Comparison of ENCODE assay signal across 22 cellular contexts in genomic region chr2:190178066-190178722, GRCh38.
DNase-seq lines count a peak whose midpoint lies in the region; ATAC-seq, FAIRE-seq and TF ChIP-seq lines count a peak whose summit lies in the region.
"Had no signal": no experiment of that assay in that cellular context is flagged by ENCODE, and none has a peak within 500 bp of the region (broad histone marks: within the 10 kb centered on the region; RNA-seq: fewer than 3 reads in every experiment).

No MANE protein-coding gene starts in this region.

- H3K36me3 ChIP-seq in left ventricle myocardium inferior (no peaks in the 10 kb centered on the region), HepG2 (replicated peaks in 1 of 2; ENCODE audit: control insufficient read depth in 1 of 2, insufficient read depth in 2 of 2, low read length in 2 of 2) (no peaks in the 10 kb centered on the region)
- H3K36me3 ChIP-seq: Peyer's patch had no signal

- no peak overlapping the region for H2AFZ ChIP-seq in HepG2 (ENCODE audit: low read length)

- no peak overlapping the region for H3K4me2 ChIP-seq in HepG2 (ENCODE audit: low read depth, low read length)

- H3K27ac Mint-ChIP-seq in progenitor cell of endocrine pancreas, result peak overlapping the region; percentile 47
- H3K27ac Mint-ChIP-seq: CD8-positive, alpha-beta T cell; H9; HFFc6 had no signal

- H3K27me3 ChIP-seq in right cardiac atrium (ENCODE audit: control insufficient read depth, insufficient read depth) (no peaks in the 10 kb centered on the region), left ventricle myocardium inferior (ENCODE audit: low read depth) (no peaks in the 10 kb centered on the region), HepG2 (ENCODE audit: control insufficient read depth in 1 of 2, insufficient read depth in 2 of 2, low read length in 2 of 2) (no peaks in the 10 kb centered on the region; a peak in 1 of 5 replicates)
- H3K27me3 ChIP-seq: Peyer's patch had no signal

- H3K4me1 ChIP-seq in right cardiac atrium (ENCODE audit: control insufficient read depth, insufficient read depth, low read length) (no peaks in the 10 kb centered on the region), left ventricle myocardium inferior (peaks cover 37% of the 10 kb centered on the region), HepG2 (ENCODE audit: insufficient read depth, low read length) (peaks cover 23% of the 10 kb centered on the region)

- H3K27me3 Mint-ChIP-seq in progenitor cell of endocrine pancreas, result peaks cover 2% of the 10 kb centered on the region

- H3K9me3 Mint-ChIP-seq in progenitor cell of endocrine pancreas (ENCODE audit: low read depth), result peaks cover 5% of the 10 kb centered on the region
- H3K9me3 Mint-ChIP-seq: CD8-positive, alpha-beta T cell had no signal

- H3K9me3 ChIP-seq in right cardiac atrium (ENCODE audit: control insufficient read depth, low read length), result no peaks in the 10 kb centered on the region
- H3K9me3 ChIP-seq in left ventricle myocardium inferior (replicated peaks), result no peaks in the 10 kb centered on the region
- no peaks in the 10 kb centered on the region for H3K9me3 ChIP-seq in HepG2 (ENCODE audit: low read length)
- H3K9me3 ChIP-seq: Peyer's patch had no signal

- intact Hi-C loops in right cardiac atrium (cut with DNase I), result no loop called here
- intact Hi-C loops in left ventricle myocardium inferior (cut with micrococcal nuclease), result no loop called here
- intact Hi-C loops in HepG2 (cut with micrococcal nuclease; ENCODE audit: unreplicated experiment), result no loop called here

- H3K4me3 ChIP-seq in right cardiac atrium (ENCODE audit: low read length) (no peak overlapping the region), left ventricle myocardium inferior (no peak overlapping the region), HepG2 (replicated peaks in 1 of 3; ENCODE audit: insufficient read depth in 1 of 3, low read depth in 2 of 3, low read length in 3 of 3) (no peak overlapping the region)
- H3K4me3 ChIP-seq: Peyer's patch had no signal

- TF ChIP-seq EP300 in HepG2 (IDR thresholded peaks at IDR 0.05; ENCODE audit: low read depth in 2 of 2, low read length in 2 of 2), result no peak
- no peak for TF ChIP-seq EP300 in HepG2 (CRISPR knock-in tag; IDR thresholded peaks at IDR 0.05; ENCODE audit: borderline replicate concordance)

- no peak for TF ChIP-seq CTCF in left ventricle myocardium inferior (IDR thresholded peaks at IDR 0.05; ENCODE audit: borderline replicate concordance)
- peak; percentile 5; the same call in 1 of the 2 replicates for TF ChIP-seq CTCF in HepG2 (CRISPR knock-in tag; IDR thresholded peaks at IDR 0.05)
- TF ChIP-seq CTCF in progenitor cell of endocrine pancreas (IDR thresholded peaks at IDR 0.05; ENCODE audit: unreplicated experiment), result no peak
- no peak for TF ChIP-seq CTCF in GM20000 (IDR thresholded peaks at IDR 0.05; ENCODE audit: extremely low read depth, missing control alignments)

- H3K36me3 Mint-ChIP-seq in progenitor cell of endocrine pancreas (ENCODE audit: insufficient read depth), result no peaks in the 10 kb centered on the region
- H3K36me3 Mint-ChIP-seq: CD8-positive, alpha-beta T cell had no signal

- in situ Hi-C loops in HepG2 (cut with HindIII; ENCODE audit: extremely low pct_ligation_motif_present, low pct_unique_long_range_greater_than_20kb), result no loop called here

- no peak overlapping the region for H3K4me3 Mint-ChIP-seq in progenitor cell of endocrine pancreas (ENCODE audit: low read depth)
- H3K4me3 Mint-ChIP-seq: CD8-positive, alpha-beta T cell; H9; HFFc6 had no signal

- BruUV-seq in HepG2 (replicated peaks; lab: Mats Ljungman, UMichigan), result no TSS peak

- H3K79me2 ChIP-seq in HepG2 (ENCODE audit: insufficient read depth, low read length), result no peaks in the 10 kb centered on the region

- no peak for TF ChIP-seq POLR2A in HepG2 (IDR thresholded peaks at IDR 0.05; ENCODE audit: insufficient read depth in 1 of 2, low read depth in 2 of 2, low read length in 2 of 2)

- H3K9ac ChIP-seq in HepG2 (ENCODE audit: insufficient read depth, low read depth, low read length), result no peak overlapping the region

- no peak for ATAC-seq in right cardiac atrium
- ATAC-seq in HepG2, result no peak
- no peak for ATAC-seq in GM19467 (IDR thresholded peaks at IDR 0.05; ENCODE audit: unreplicated experiment)
- ATAC-seq: CD8-positive, alpha-beta T cell had no signal

- POLR2A ChIA-PET in HepG2 (lab: Yijun Ruan, JAX), result no interaction called here

- TF ChIP-seq RAD21 in HepG2 (CRISPR knock-in tag; IDR thresholded peaks at IDR 0.05), result no peak

- no peaks in the 10 kb centered on the region for H4K20me1 ChIP-seq in HepG2 (ENCODE audit: insufficient read depth, low read length)

- no peak for FAIRE-seq in HepG2 (lab: Jason Lieb, UNC)
- FAIRE-seq: GM12891, GM18507 had no signal

- peaks cover 6% of the 10 kb centered on the region for H3K4me1 Mint-ChIP-seq in progenitor cell of endocrine pancreas (ENCODE audit: low read depth)

- no peak overlapping the region for H3K27ac ChIP-seq in right cardiac atrium (ENCODE audit: low read length)
- no peak overlapping the region for H3K27ac ChIP-seq in left ventricle myocardium inferior (replicated peaks)
- no peak overlapping the region for H3K27ac ChIP-seq in HepG2 (ENCODE audit: extremely low read length, insufficient read depth, low read length)
- H3K27ac ChIP-seq: Peyer's patch had no signal

- peak in 2 of 3 donors; percentile 19 to 51 for DNase-seq in right cardiac atrium
- DNase-seq in left ventricle myocardium inferior, result no peak
- DNase-seq in HepG2 (ENCODE audit: low spot score), result no peak
- DNase-seq in progenitor cell of endocrine pancreas (ENCODE audit: low spot score, unreplicated experiment), result no peak
- no peak for DNase-seq in GM20000 (ENCODE audit: low spot score)
- DNase-seq in NCI-H526 treated with DMSO at 0.1 percent for 48 hours (lab: John Stamatoyannopoulos, UW), result no peak
- DNase-seq: 8988T; C1 segment of cervical spinal cord; CD8-positive, alpha-beta T cell; DND-41; H9; HFFc6; KG1; NCI-H1092; NCI-H1436 treated with DMSO at 0.1 percent for 48 hours; NCI-H1930; NCI-H226; NCI-H524; Peyer's patch had no signal

- CTCF ChIA-PET in HepG2 (lab: Yijun Ruan, JAX; ENCODE audit: low intra/inter-chr PET ratio, low total read pairs), result interaction anchor here (2.5 kb wide), 1 partner anchor 89 kb away, joined by 20 read pairs; no protein-coding TSS in a partner anchor

- WGBS in right cardiac atrium, result 95% methylated on average over 11 of the region's 11 CpGs
- 91% methylated on average over 9 of the region's 11 CpGs for WGBS in HepG2 (ENCODE audit: low lambda C conversion rate)

TF ChIP-seq in HepG2, 621 proteins besides CTCF, POLR2A, EP300 and RAD21:
- TF ChIP-seq ZNF687 (CRISPR knock-in tag; IDR thresholded peaks at IDR 0.05), result peak; percentile 19; the same call in 1 of the 2 replicates
- peak; percentile 48; the same call in 1 of the 2 replicates for TF ChIP-seq ZFP91 (CRISPR knock-in tag; IDR thresholded peaks at IDR 0.05; ENCODE audit: borderline replicate concordance)
- no peak for TF ChIP-seq PHF21A (CRISPR knock-in tag; IDR thresholded peaks at IDR 0.05)
- no peak for TF ChIP-seq ELK4 (CRISPR knock-in tag; IDR thresholded peaks at IDR 0.05; ENCODE audit: borderline replicate concordance)
- TF ChIP-seq ZBTB3 (CRISPR knock-in tag; IDR thresholded peaks at IDR 0.05; ENCODE audit: borderline replicate concordance, low read depth), result no peak

Comparison
In these comparisons a context has a peak if more than half of its experiments do, and no peak if none do; other contexts are left out.
1. DNase-seq: peak in right cardiac atrium (2 of 3); none in left ventricle myocardium inferior (single experiment), HepG2 (single experiment), progenitor cell of endocrine pancreas (single experiment), GM20000 (single experiment) and NCI-H526 treated with DMSO at 0.1 percent for 48 hours (single experiment).